ENCODE assay signal across 1 cellular context in the genomic region with DNA sequence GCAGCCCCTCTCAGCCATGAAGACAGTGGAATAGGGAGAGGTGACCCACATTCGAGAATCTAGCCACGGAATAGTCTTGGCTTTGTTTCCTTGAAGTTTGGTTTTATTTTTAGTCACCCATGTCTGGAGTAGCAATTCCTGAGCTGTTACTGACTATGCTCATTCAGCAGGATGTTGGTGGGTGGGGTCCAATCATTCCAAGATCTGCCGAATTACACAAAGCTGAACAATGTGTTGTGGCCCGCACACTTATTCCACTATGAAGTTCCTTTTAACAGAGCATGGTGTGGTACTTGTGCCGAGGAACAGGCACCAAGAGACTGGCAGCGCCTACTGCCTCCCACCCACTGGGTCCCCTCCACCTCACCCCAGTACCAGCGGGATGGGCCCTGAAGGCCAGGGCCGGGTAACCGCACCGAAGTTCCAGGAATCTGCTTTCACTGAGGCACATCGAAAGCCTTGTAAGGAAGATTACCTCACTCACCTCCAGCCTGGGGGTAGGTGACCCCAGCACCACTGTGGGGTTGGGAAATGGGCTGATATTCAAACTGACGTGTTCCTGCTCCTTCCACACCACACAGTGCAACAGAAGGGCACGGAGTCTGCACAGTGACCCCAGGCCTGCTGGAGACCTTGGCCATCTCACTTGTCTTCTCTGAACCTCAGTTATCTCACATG.
TF ChIP-seq lines count a peak whose summit lies in the region.

No MANE protein-coding gene starts in this region.

TF ChIP-seq in H1, 55 proteins besides CTCF, POLR2A, EP300 and RAD21:
- TF ChIP-seq TEAD4 (IDR thresholded peaks at IDR 0.05; ENCODE audit: low read depth, low read length) (no peak), CBX5 (IDR thresholded peaks at IDR 0.05; ENCODE audit: low read depth, low read length) (no peak), KDM5A (IDR thresholded peaks at IDR 0.05; ENCODE audit: low read length) (no peak), E2F6 (IDR thresholded peaks at IDR 0.05) (no peak), CHD1 (IDR thresholded peaks at IDR 0.05; ENCODE audit: low read depth, low read length) (no peak), GABPA (IDR thresholded peaks at IDR 0.05; ENCODE audit: borderline replicate concordance, insufficient read depth, low read length) (no peak), ASH2L (IDR thresholded peaks at IDR 0.05; ENCODE audit: low read length) (no peak), NANOG (IDR thresholded peaks at IDR 0.05; ENCODE audit: insufficient read depth, low read depth, low read length, poor library complexity, severe bottlenecking) (no peak)
